In the genomic region with DNA sequence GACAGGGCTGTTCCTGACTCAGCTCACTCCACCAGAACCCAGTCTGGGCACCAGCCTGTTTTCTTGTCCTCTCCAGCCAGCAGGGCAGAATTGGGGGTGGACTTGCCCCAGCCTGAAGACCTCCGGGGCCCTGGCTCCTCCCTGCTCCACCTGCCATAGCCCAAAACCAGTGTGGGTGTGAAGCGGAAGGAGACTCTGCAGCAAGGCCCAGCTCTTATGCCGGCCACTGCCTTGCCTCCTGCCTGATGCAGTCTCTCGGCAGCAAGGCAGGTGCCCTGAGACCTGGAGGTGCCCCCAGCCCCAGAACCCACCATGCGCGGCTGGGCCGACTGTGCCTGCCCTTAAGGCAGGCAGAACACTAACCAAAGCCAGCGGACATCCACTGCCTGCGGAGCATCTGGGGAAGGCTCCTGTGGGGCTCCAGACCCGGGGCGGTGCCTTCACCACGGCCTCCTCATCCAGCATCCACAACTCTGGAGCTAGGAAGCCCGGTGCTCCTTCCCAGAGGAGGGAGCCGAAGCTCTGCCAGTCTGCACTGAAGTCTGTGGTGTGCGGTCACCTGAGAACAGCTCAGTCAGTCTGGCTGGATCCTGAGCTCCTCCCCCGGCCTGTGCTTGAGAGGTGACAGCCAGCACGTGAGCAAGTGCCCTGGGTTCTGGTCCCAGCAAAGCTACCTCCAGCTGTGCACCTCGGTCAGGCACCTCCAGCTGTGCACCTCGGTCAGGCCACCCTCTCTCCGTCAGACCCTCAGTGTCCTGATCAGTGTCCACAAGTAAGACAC, we compare ENCODE assay signal across 19 cellular contexts.
DNase-seq lines count a peak whose midpoint lies in the region; ATAC-seq and TF ChIP-seq lines count a peak whose summit lies in the region.
"Had no signal": no experiment of that assay in that cellular context is flagged by ENCODE, and none has a peak within 500 bp of the region (broad histone marks: within the 10 kb centered on the region; RNA-seq: fewer than 3 reads in every experiment).

No MANE protein-coding gene starts in this region.

- H3K4me2 ChIP-seq in HCT116 (ENCODE audit: low read length): no peak overlapping the region
- no peak overlapping the region for H3K4me2 ChIP-seq in osteoblast (ENCODE audit: insufficient read depth, low read length)

- in situ Hi-C loops in Caki2 (cut with HindIII; ENCODE audit: low pct_unique_long_range_greater_than_20kb, low sequenced_read_pairs): no loop called here

- no peak overlapping the region for H3K4me3 Mint-ChIP-seq in endodermal cell
- H3K4me3 Mint-ChIP-seq in activated CD4-positive, alpha-beta T cell treated with anti-CD3 and anti-CD28 coated beads, Interleukin-2, amount 10 ng/mL, durations not matched to agents 24 days and 14 days: no peak overlapping the region
- H3K4me3 Mint-ChIP-seq: activated naive CD8-positive, alpha-beta T cell treated with anti-CD3 and anti-CD28 coated beads, Interleukin-2, amount 50 U/mL, for 24 hours; effector memory CD8-positive, alpha-beta T cell had no signal

- H3K36me3 ChIP-seq in HCT116 (ENCODE audit: control insufficient read depth in 1 of 2, insufficient read depth in 2 of 2, low read length in 2 of 2) (no peaks in the 10 kb centered on the region), endodermal cell (ENCODE audit: control insufficient read depth, insufficient read depth, low read length) (no peaks in the 10 kb centered on the region), osteoblast (ENCODE audit: insufficient read depth, low read length) (peaks cover 32% of the 10 kb centered on the region)
- H3K36me3 ChIP-seq: cardiac muscle cell, left lung, SJCRH30 had no signal

- ATAC-seq in HCT116: peak; percentile 52; the same call in 1 of the 2 replicates
- ATAC-seq: activated naive CD8-positive, alpha-beta T cell treated with anti-CD3 and anti-CD28 coated beads, Interleukin-2, amount 50 U/mL, for 24 hours; effector memory CD8-positive, alpha-beta T cell had no signal

- intact Hi-C loops in HCT116 (cut with micrococcal nuclease): no loop called here
- intact Hi-C loops in activated CD4-positive, alpha-beta T cell treated with anti-CD3 and anti-CD28 coated beads, Interleukin-2, amount 10 ng/mL, durations not matched to agents 24 days and 14 days (cut with micrococcal nuclease): no loop called here

- H2AFZ ChIP-seq in HCT116 (ENCODE audit: low read depth, low read length, poor library complexity, severe bottlenecking) (no peak overlapping the region), osteoblast (ENCODE audit: low read length) (no peak overlapping the region)
- H2AFZ ChIP-seq: GM23248 had no signal

- TF ChIP-seq POLR2A in HCT116 (IDR thresholded peaks at IDR 0.05; ENCODE audit: borderline replicate concordance, extremely low read depth, insufficient read depth, insufficient read length): no peak

- H3K9ac ChIP-seq in HCT116 (ENCODE audit: low read length): no peak overlapping the region
- no peak overlapping the region for H3K9ac ChIP-seq in endodermal cell (ENCODE audit: extremely low read depth, low read length, poor library complexity, severe bottlenecking)
- H3K9ac ChIP-seq: GM23248 had no signal

- WGBS in endodermal cell (ENCODE audit: insufficient coverage in 1 of 2, insufficient read length in 1 of 2), 2 experiments: 88 to 92% methylated on average over 17 to 20 of the region's 20 CpGs

- no peak for TF ChIP-seq RAD21 in HCT116 (IDR thresholded peaks at IDR 0.05; ENCODE audit: low read depth)

- no TSS peak for BruUV-seq in HCT116 (replicated peaks; lab: Mats Ljungman, UMichigan)

- no peak overlapping the region for H3K27ac ChIP-seq in HCT116 (ENCODE audit: low read depth, low read length)
- H3K27ac ChIP-seq in endodermal cell (ENCODE audit: low read depth, low read length): no peak overlapping the region
- no peak overlapping the region for H3K27ac ChIP-seq in osteoblast (ENCODE audit: low read depth, low read length)
- H3K27ac ChIP-seq: cardiac muscle cell, GM23248, left lung, SJCRH30 had no signal

- no peak overlapping the region for H3K4me3 ChIP-seq in HCT116 (replicated peaks in 1 of 2; ENCODE audit: low read depth in 1 of 2, low read length in 2 of 2)
- no peak overlapping the region for H3K4me3 ChIP-seq in endodermal cell (ENCODE audit: low read length)
- H3K4me3 ChIP-seq in osteoblast (ENCODE audit: insufficient read depth, low read length): no peak overlapping the region
- H3K4me3 ChIP-seq: cardiac muscle cell, GM23248, left lung, SJCRH30 had no signal

- TF ChIP-seq CTCF in HCT116 (IDR thresholded peaks at IDR 0.05 in 2 of 3, conservative IDR thresholded peaks at IDR 0.05 in 1 of 3; ENCODE audit: borderline replicate concordance in 1 of 3, insufficient read depth in 1 of 3, low read depth in 2 of 3, low read length in 2 of 3) (no peak), endodermal cell (conservative IDR thresholded peaks at IDR 0.05) (no peak), osteoblast (IDR thresholded peaks at IDR 0.05; ENCODE audit: extremely low read depth, low read depth, low read length) (no peak)

- H3K9me3 ChIP-seq in HCT116 (ENCODE audit: control insufficient read depth in 1 of 2, insufficient read depth in 1 of 2, low read depth in 1 of 2, low read length in 2 of 2) (no peaks in the 10 kb centered on the region), endodermal cell (ENCODE audit: control insufficient read depth, low read length) (peaks cover 14% of the 10 kb centered on the region), osteoblast (ENCODE audit: low read depth, low read length) (no peaks in the 10 kb centered on the region)
- H3K9me3 ChIP-seq: SJCRH30 had no signal

- CTCF ChIA-PET in HCT116 (lab: Charles Lee): interaction anchor here (1.0 kb wide), 1 partner anchor 265 kb away, joined by 5 read pairs; no protein-coding TSS in a partner anchor

- POLR2A ChIA-PET in HCT116 (lab: Charles Lee): no interaction called here

- no peaks in the 10 kb centered on the region for H3K27me3 Mint-ChIP-seq in endodermal cell (ENCODE audit: insufficient read depth)
- H3K27me3 Mint-ChIP-seq in activated CD4-positive, alpha-beta T cell treated with anti-CD3 and anti-CD28 coated beads, Interleukin-2, amount 10 ng/mL, durations not matched to agents 24 days and 14 days: no peaks in the 10 kb centered on the region
- H3K27me3 Mint-ChIP-seq: activated naive CD8-positive, alpha-beta T cell treated with anti-CD3 and anti-CD28 coated beads, Interleukin-2, amount 50 U/mL, for 24 hours had no signal

- peaks cover 7% of the 10 kb centered on the region for H3K36me3 Mint-ChIP-seq in endodermal cell (ENCODE audit: low read depth)
- no peaks in the 10 kb centered on the region for H3K36me3 Mint-ChIP-seq in activated CD4-positive, alpha-beta T cell treated with anti-CD3 and anti-CD28 coated beads, Interleukin-2, amount 10 ng/mL, durations not matched to agents 24 days and 14 days (ENCODE audit: low read depth)

- peaks cover 14% of the 10 kb centered on the region for H3K4me1 Mint-ChIP-seq in endodermal cell
- H3K4me1 Mint-ChIP-seq in activated CD4-positive, alpha-beta T cell treated with anti-CD3 and anti-CD28 coated beads, Interleukin-2, amount 10 ng/mL, durations not matched to agents 24 days and 14 days: no peaks in the 10 kb centered on the region
- H3K4me1 Mint-ChIP-seq: activated naive CD8-positive, alpha-beta T cell treated with anti-CD3 and anti-CD28 coated beads, Interleukin-2, amount 50 U/mL, for 24 hours had no signal

- H3K79me2 ChIP-seq in HCT116 (ENCODE audit: insufficient read depth, low read length) (no peaks in the 10 kb centered on the region), osteoblast (ENCODE audit: insufficient read depth, low read length) (peaks cover 91% of the 10 kb centered on the region)

- DNase-seq in Caki2 (ENCODE audit: low read depth) (peak; percentile 11), HCT116 (ENCODE audit: low read depth, low spot score) (no peak), endodermal cell (peak; percentile 72), osteoblast (ENCODE audit: insufficient read length, low spot score, missing footprints) (peak; percentile 69), AG08395 (ENCODE audit: low spot score) (no peak), COLO668 (lab: John Stamatoyannopoulos, UW; ENCODE audit: unreplicated experiment) (no peak), superior temporal gyrus (ENCODE audit: extremely low spot score) (no peak)
- DNase-seq in activated CD4-positive, alpha-beta T cell treated with anti-CD3 and anti-CD28 coated beads, Interleukin-2, amount 10 ng/mL, durations not matched to agents 24 days and 14 days: no peak
- DNase-seq: activated CD4-positive, alpha-beta T cell treated with anti-CD3 and anti-CD28 coated beads for 48 hours; activated naive CD8-positive, alpha-beta T cell treated with anti-CD3 and anti-CD28 coated beads, Interleukin-2, amount 50 U/mL, for 24 hours; activated T-cell treated with anti-CD3 and anti-CD28 coated beads, Interleukin-2, amount 50 U/mL, for 1 hour; effector memory CD8-positive, alpha-beta T cell; GM23248; hippocampal formation; NCI-H1436 treated with DMSO at 0.1 percent for 48 hours; NCI-H2227 treated with DMSO at 0.1 percent for 48 hours; SJCRH30 had no signal

- H3K27me3 ChIP-seq in HCT116 (ENCODE audit: insufficient read depth, low read length) (no peaks in the 10 kb centered on the region), endodermal cell (ENCODE audit: control insufficient read depth, insufficient read depth, low read length, poor library complexity, severe bottlenecking) (no peaks in the 10 kb centered on the region), osteoblast (ENCODE audit: insufficient read depth, low read length) (no peaks in the 10 kb centered on the region)
- H3K27me3 ChIP-seq: cardiac muscle cell, left lung, SJCRH30 had no signal

- no peaks in the 10 kb centered on the region for H3K9me2 ChIP-seq in HCT116 (ENCODE audit: insufficient read depth)

- RAD21 ChIA-PET in HCT116 (lab: Charles Lee; ENCODE audit: low non-redundant PET in 1 of 2, low total read pairs in 2 of 2, uncharacterized antibody in 2 of 2, unreplicated experiment in 2 of 2): no interaction called here

- H3K27ac Mint-ChIP-seq in endodermal cell: no peak overlapping the region
- no peak overlapping the region for H3K27ac Mint-ChIP-seq in activated CD4-positive, alpha-beta T cell treated with anti-CD3 and anti-CD28 coated beads, Interleukin-2, amount 10 ng/mL, durations not matched to agents 24 days and 14 days
- H3K27ac Mint-ChIP-seq: activated naive CD8-positive, alpha-beta T cell treated with anti-CD3 and anti-CD28 coated beads, Interleukin-2, amount 50 U/mL, for 24 hours; effector memory CD8-positive, alpha-beta T cell had no signal

- peaks cover 20% of the 10 kb centered on the region for H3K9me3 Mint-ChIP-seq in endodermal cell
- peaks cover 3% of the 10 kb centered on the region for H3K9me3 Mint-ChIP-seq in activated CD4-positive, alpha-beta T cell treated with anti-CD3 and anti-CD28 coated beads, Interleukin-2, amount 10 ng/mL, durations not matched to agents 24 days and 14 days
- H3K9me3 Mint-ChIP-seq: activated naive CD8-positive, alpha-beta T cell treated with anti-CD3 and anti-CD28 coated beads, Interleukin-2, amount 50 U/mL, for 24 hours had no signal

- H3K4me1 ChIP-seq in HCT116 (ENCODE audit: control insufficient read depth in 1 of 2, insufficient read depth in 2 of 2, low read length in 2 of 2): no peaks in the 10 kb centered on the region
- H3K4me1 ChIP-seq in endodermal cell (ENCODE audit: control insufficient read depth, insufficient read depth, low read length): no peaks in the 10 kb centered on the region
- H3K4me1 ChIP-seq in osteoblast (ENCODE audit: insufficient read depth, low read length): peaks cover 5% of the 10 kb centered on the region
- H3K4me1 ChIP-seq: left lung, SJCRH30 had no signal

- H4K20me1 ChIP-seq in HCT116 (ENCODE audit: insufficient read depth) (no peaks in the 10 kb centered on the region), osteoblast (ENCODE audit: insufficient read depth, low read length) (peaks cover 60% of the 10 kb centered on the region)

Comparison
In these comparisons a context has a peak if more than half of its experiments do, and no peak if none do; other contexts are left out.
1. DNase-seq: peak in Caki2 (single experiment), endodermal cell (single experiment) and osteoblast (single experiment); none in HCT116 (single experiment), AG08395 (single experiment), COLO668 (single experiment), activated CD4-positive, alpha-beta T cell treated with anti-CD3 and anti-CD28 coated beads, Interleukin-2, amount 10 ng/mL, durations not matched to agents 24 days and 14 days (single experiment) and superior temporal gyrus (single experiment).